12 cellular contexts compared by ENCODE assay signal in genomic region chr3:142210608-142211007, GRCh38. TPM values are rescaled to one million over a fixed set of nuclear protein-coding genes. Genes with fewer than 3 reads are reported as not detected.
DNase-seq lines count a peak whose midpoint lies in the region; ATAC-seq and TF ChIP-seq lines count a peak whose summit lies in the region.
"Had no signal": no experiment of that assay in that cellular context is flagged by ENCODE, and none has a peak within 500 bp of the region (broad histone marks: within the 10 kb centered on the region; RNA-seq: fewer than 3 reads in every experiment).

No MANE protein-coding gene starts in this region.

- H3K27ac ChIP-seq in breast epithelium = peak overlapping the region; percentile 76 to 80
- no peak overlapping the region for H3K27ac ChIP-seq in hepatocyte
- peak overlapping the region; percentile 61 to 80 for H3K27ac ChIP-seq in testis
- H3K27ac ChIP-seq: spleen had no signal

- ATAC-seq in stimulated activated naive CD8-positive, alpha-beta T cell treated with anti-CD3 and anti-CD28 coated beads, Interleukin-15, amount 100 ng/mL, for 72 hours = no peak
- ATAC-seq in GM18868 (IDR thresholded peaks at IDR 0.05; ENCODE audit: unreplicated experiment) = no peak

- DNase-seq in LHCN-M2 (ENCODE audit: low read depth) (peak; percentile 51), breast epithelium (ENCODE audit: low spot score in 2 of 2) (no peak), hepatocyte (ENCODE audit: low spot score) (no peak), testis (no peak), HAP-1 (ENCODE audit: low spot score in 2 of 2) (no peak)
- DNase-seq in stimulated activated naive CD8-positive, alpha-beta T cell treated with anti-CD3 and anti-CD28 coated beads, Interleukin-15, amount 100 ng/mL, for 72 hours = no peak
- DNase-seq: activated CD8-positive, alpha-beta memory T cell treated with anti-CD3 and anti-CD28 coated beads for 24 hours; NCI-H2081 treated with DMSO at 0.1 percent for 48 hours; spleen had no signal

- no peaks in the 10 kb centered on the region for H3K27me3 Mint-ChIP-seq in stimulated activated naive CD8-positive, alpha-beta T cell treated with anti-CD3 and anti-CD28 coated beads, Interleukin-15, amount 100 ng/mL, for 72 hours
- H3K27me3 Mint-ChIP-seq: activated naive CD8-positive, alpha-beta T cell had no signal

- H3K36me3 ChIP-seq in breast epithelium = no peaks in the 10 kb centered on the region
- H3K36me3 ChIP-seq in hepatocyte (replicated peaks; ENCODE audit: insufficient read depth, low read depth) = no peaks in the 10 kb centered on the region
- H3K36me3 ChIP-seq in testis (ENCODE audit: low read depth, missing control alignments) = no peaks in the 10 kb centered on the region
- peaks cover 12% of the 10 kb centered on the region for H3K36me3 ChIP-seq in HAP-1 (replicated peaks)

- in situ Hi-C loops in HAP-1 (cut with MboI; ENCODE audit: low sequenced_read_pairs) = no loop called here

- intact Hi-C loops in breast epithelium (cut with DNase I; ENCODE audit: low total_unique reads) = no loop called here
- intact Hi-C loops in testis (cut with DNase I; ENCODE audit: low total_unique reads) = no loop called here

- peaks cover 0 to 7% of the 10 kb centered on the region in 2 donors for H3K9me3 Mint-ChIP-seq in stimulated activated naive CD8-positive, alpha-beta T cell treated with anti-CD3 and anti-CD28 coated beads, Interleukin-15, amount 100 ng/mL, for 72 hours

- no peak overlapping the region for H2AFZ ChIP-seq in hepatocyte

- peaks cover 8% of the 10 kb centered on the region for H3K4me1 Mint-ChIP-seq in stimulated activated naive CD8-positive, alpha-beta T cell treated with anti-CD3 and anti-CD28 coated beads, Interleukin-15, amount 100 ng/mL, for 72 hours

- no peaks in the 10 kb centered on the region for H3K4me1 ChIP-seq in breast epithelium
- peaks cover 12% of the 10 kb centered on the region for H3K4me1 ChIP-seq in hepatocyte (ENCODE audit: insufficient read depth)
- peaks cover 5% of the 10 kb centered on the region for H3K4me1 ChIP-seq in testis
- H3K4me1 ChIP-seq in HAP-1 = no peaks in the 10 kb centered on the region
- H3K4me1 ChIP-seq: spleen had no signal

- no peaks in the 10 kb centered on the region for H4K20me1 ChIP-seq in hepatocyte (ENCODE audit: insufficient read depth, poor library complexity, severe bottlenecking)

- no peak overlapping the region for H3K27ac Mint-ChIP-seq in stimulated activated naive CD8-positive, alpha-beta T cell treated with anti-CD3 and anti-CD28 coated beads, Interleukin-15, amount 100 ng/mL, for 72 hours
- H3K27ac Mint-ChIP-seq: activated naive CD8-positive, alpha-beta T cell had no signal

- no peak for TF ChIP-seq POLR2A in breast epithelium (IDR thresholded peaks at IDR 0.05)
- TF ChIP-seq POLR2A in testis (IDR thresholded peaks at IDR 0.05) = no peak

- no peak for TF ChIP-seq CTCF in breast epithelium (IDR thresholded peaks at IDR 0.05)
- TF ChIP-seq CTCF in hepatocyte (IDR thresholded peaks at IDR 0.05; ENCODE audit: poor library complexity) = peak; percentile 21
- no peak for TF ChIP-seq CTCF in testis (IDR thresholded peaks at IDR 0.05)

- H3K79me2 ChIP-seq in hepatocyte = no peaks in the 10 kb centered on the region

- no peak overlapping the region for H3K4me3 Mint-ChIP-seq in stimulated activated naive CD8-positive, alpha-beta T cell treated with anti-CD3 and anti-CD28 coated beads, Interleukin-15, amount 100 ng/mL, for 72 hours
- H3K4me3 Mint-ChIP-seq: activated naive CD8-positive, alpha-beta T cell had no signal

- H3K4me3 ChIP-seq in breast epithelium = no peak overlapping the region
- no peak overlapping the region for H3K4me3 ChIP-seq in hepatocyte
- H3K4me3 ChIP-seq in testis = no peak overlapping the region
- no peak overlapping the region for H3K4me3 ChIP-seq in HAP-1
- H3K4me3 ChIP-seq: K562, spleen had no signal

- no peaks in the 10 kb centered on the region for H3K9me2 ChIP-seq in hepatocyte (replicated peaks; ENCODE audit: insufficient read depth)

- H3K4me2 ChIP-seq in hepatocyte = no peak overlapping the region

- WGBS in hepatocyte (ENCODE audit: low lambda C conversion rate, missing lambda C conversion rate) = 100% methylated on average over 2 of the region's 2 CpGs
- WGBS in testis, 2 donors = 80 to 86% methylated on average over 2 of the region's 2 CpGs

- H3K9me3 ChIP-seq in breast epithelium = no peaks in the 10 kb centered on the region
- H3K9me3 ChIP-seq in hepatocyte (ENCODE audit: low read depth) = no peaks in the 10 kb centered on the region
- no peaks in the 10 kb centered on the region for H3K9me3 ChIP-seq in testis
- no peaks in the 10 kb centered on the region for H3K9me3 ChIP-seq in HAP-1

- H3K27me3 ChIP-seq in breast epithelium = no peaks in the 10 kb centered on the region
- no peaks in the 10 kb centered on the region for H3K27me3 ChIP-seq in hepatocyte
- no peaks in the 10 kb centered on the region for H3K27me3 ChIP-seq in testis
- no peaks in the 10 kb centered on the region for H3K27me3 ChIP-seq in HAP-1 (ENCODE audit: low read depth)
- H3K27me3 ChIP-seq: spleen had no signal

RNA-seq across cellular contexts. Expression of gene GK5, which starts 14.8 kb away (rescaled TPM):
- total RNA-seq in LHCN-M2 (2014; rRNA removed) = 14.2 and 17.2 TPM in 2 replicates
- 5.9 TPM for polyA plus RNA-seq in LHCN-M2 (2012)
- total RNA-seq in breast epithelium = 10 to 100 TPM; 18.7 to 56.3 (median 30.2) TPM
- total RNA-seq in hepatocyte = 10.0 and 20.9 TPM in 2 replicates
- polyA plus RNA-seq in hepatocyte = 9.1 TPM in 2 replicates
- 10 to 100 TPM; 39.3 to 56.0 TPM for total RNA-seq in testis
- 13.2 TPM for polyA plus RNA-seq in testis (ENCODE audit: insufficient read depth, low read depth, low replicate concordance)
